Comparison of ENCODE assay signal across 1 cellular context in genomic region chr19:14405758-14406644, GRCh38.
TF ChIP-seq lines count a peak whose summit lies in the region.

No MANE protein-coding gene starts in this region.

TF ChIP-seq in HepG2, 621 proteins besides CTCF, POLR2A, EP300 and RAD21 (continues in another document):
- TF ChIP-seq UBTF (CRISPR knock-in tag; IDR thresholded peaks at IDR 0.05), result peak; percentile 45; the same call in 1 of the 2 replicates
- peak; percentile 40; the same call in 1 of the 2 replicates for TF ChIP-seq SMC3 (IDR thresholded peaks at IDR 0.05; ENCODE audit: low read length)
- peak; percentile 53; the same call in 1 of the 2 replicates for TF ChIP-seq GMEB2 (CRISPR knock-in tag; IDR thresholded peaks at IDR 0.05; ENCODE audit: low read depth)
- TF ChIP-seq XBP1 (CRISPR knock-in tag; IDR thresholded peaks at IDR 0.05), result no peak
- peak in 1 of 2 experiments; percentile 40; a peak in 1 of 4 replicates for TF ChIP-seq KLF16 (CRISPR knock-in tag; IDR thresholded peaks at IDR 0.05)
- TF ChIP-seq CBX1 (IDR thresholded peaks at IDR 0.05; ENCODE audit: low read depth), result peak; percentile 18
- 0 out of 2 replicates have a peak, but pooled peaks have one; percentile 19 for TF ChIP-seq MED1 (CRISPR knock-in tag; IDR thresholded peaks at IDR 0.05)
- no peak for TF ChIP-seq NR2F1 (CRISPR knock-in tag; IDR thresholded peaks at IDR 0.05)
- no peak for TF ChIP-seq ATF5 (CRISPR knock-in tag; IDR thresholded peaks at IDR 0.05; ENCODE audit: low read depth)
- TF ChIP-seq REPIN1 (CRISPR knock-in tag; IDR thresholded peaks at IDR 0.05; ENCODE audit: borderline replicate concordance, low read depth), result peak; percentile 26; the same call in 1 of the 2 replicates
- TF ChIP-seq PAXIP1 (CRISPR knock-in tag; conservative IDR thresholded peaks at IDR 0.05), result peak; percentile 24; the same call in 1 of the 2 replicates
- peak; percentile 71 for TF ChIP-seq TARDBP (CRISPR knock-in tag; IDR thresholded peaks at IDR 0.05)
- TF ChIP-seq ZBTB49 (CRISPR knock-in tag; IDR thresholded peaks at IDR 0.05; ENCODE audit: borderline replicate concordance), result no peak
- peak; percentile 26 for TF ChIP-seq RBM22 (optimal IDR thresholded peaks at IDR 0.05; ENCODE audit: low read length)
- TF ChIP-seq SRSF1 (optimal IDR thresholded peaks at IDR 0.05; ENCODE audit: low read depth, low read length), result peak; percentile 58
- 0 out of 2 replicates have a peak, but pooled peaks have one; percentile 48 for TF ChIP-seq ZNF12 (CRISPR knock-in tag; IDR thresholded peaks at IDR 0.05)
- peak; percentile 67 for TF ChIP-seq ATF7-NPFF (CRISPR knock-in tag; IDR thresholded peaks at IDR 0.05; ENCODE audit: low read depth)
- TF ChIP-seq ERF (CRISPR knock-in tag; IDR thresholded peaks at IDR 0.05), result peak; percentile 74
- peak; percentile 32; the same call in 1 of the 2 replicates for TF ChIP-seq MEIS1 (CRISPR knock-in tag; IDR thresholded peaks at IDR 0.05; ENCODE audit: borderline replicate concordance)
- TF ChIP-seq STAG1 (CRISPR knock-in tag; IDR thresholded peaks at IDR 0.05), result peak; percentile 90
- peak; percentile 27; the same call in 1 of the 2 replicates for TF ChIP-seq DMAP1 (CRISPR knock-in tag; IDR thresholded peaks at IDR 0.05)
- peak; percentile 67 for TF ChIP-seq IRF2 (CRISPR knock-in tag; IDR thresholded peaks at IDR 0.05)
- peak; percentile 87 for TF ChIP-seq SP1 (IDR thresholded peaks at IDR 0.05)
- TF ChIP-seq SP1 (CRISPR knock-in tag; IDR thresholded peaks at IDR 0.05), result peak; percentile 98
- TF ChIP-seq ZNF891 (CRISPR knock-in tag; IDR thresholded peaks at IDR 0.05), result no peak
- TF ChIP-seq SP2 (CRISPR knock-in tag; IDR thresholded peaks at IDR 0.05), result peak; percentile 77
- peak; percentile 55; the same call in 1 of the 2 replicates for TF ChIP-seq ARNTL (CRISPR knock-in tag; IDR thresholded peaks at IDR 0.05)
- no peak for TF ChIP-seq ZNF292 (CRISPR knock-in tag; IDR thresholded peaks at IDR 0.05; ENCODE audit: borderline replicate concordance, low read depth)
- peak; percentile 74 for TF ChIP-seq ELF3 (CRISPR knock-in tag; IDR thresholded peaks at IDR 0.05)
- no peak for TF ChIP-seq DR1 (CRISPR knock-in tag; IDR thresholded peaks at IDR 0.05)
- no peak for TF ChIP-seq ZMYM2 (CRISPR knock-in tag; IDR thresholded peaks at IDR 0.05)
- TF ChIP-seq ZFY (CRISPR knock-in tag; IDR thresholded peaks at IDR 0.05), result peak; percentile 44; the same call in 1 of the 2 replicates
- no peak for TF ChIP-seq ZNF44 (CRISPR knock-in tag; IDR thresholded peaks at IDR 0.05)
- TF ChIP-seq ZNF414 (CRISPR knock-in tag; IDR thresholded peaks at IDR 0.05), result peak; percentile 50; the same call in 1 of the 2 replicates
- TF ChIP-seq ZNF350 (CRISPR knock-in tag; IDR thresholded peaks at IDR 0.05; ENCODE audit: borderline replicate concordance, low read depth), result 0 out of 2 replicates have a peak, but pooled peaks have one; percentile 54
- peak; percentile 80; the same call in 1 of the 2 replicates for TF ChIP-seq TOPORS (CRISPR knock-in tag; IDR thresholded peaks at IDR 0.05)
- no peak for TF ChIP-seq SOX13 (IDR thresholded peaks at IDR 0.05)
- TF ChIP-seq SOX13 (CRISPR knock-in tag; conservative IDR thresholded peaks at IDR 0.05 in 1 of 2, IDR thresholded peaks at IDR 0.05 in 1 of 2), result 0 out of 4 replicates have a peak, but pooled peaks of 1 of the 2 experiments have one; percentile 32
- TF ChIP-seq ZNF580 (CRISPR knock-in tag; IDR thresholded peaks at IDR 0.05; ENCODE audit: borderline replicate concordance, low read depth), result peak; percentile 77; the same call in 1 of the 2 replicates
- TF ChIP-seq SP4 (CRISPR knock-in tag; IDR thresholded peaks at IDR 0.05), result peak; percentile 98
- no peak for TF ChIP-seq GTF2F1 (IDR thresholded peaks at IDR 0.05; ENCODE audit: low read length)
- TF ChIP-seq EED (CRISPR knock-in tag; IDR thresholded peaks at IDR 0.05), result peak; percentile 73
- TF ChIP-seq ZNF280D (CRISPR knock-in tag; IDR thresholded peaks at IDR 0.05), result peak; percentile 42; the same call in 1 of the 2 replicates
- TF ChIP-seq NR2C2 (CRISPR knock-in tag; IDR thresholded peaks at IDR 0.05; ENCODE audit: borderline replicate concordance), result peak; percentile 6; the same call in 1 of the 2 replicates
- TF ChIP-seq MTF2 (CRISPR knock-in tag; IDR thresholded peaks at IDR 0.05; ENCODE audit: borderline replicate concordance), result peak; percentile 61; the same call in 1 of the 2 replicates
- TF ChIP-seq ARNT2 (CRISPR knock-in tag; IDR thresholded peaks at IDR 0.05; ENCODE audit: low read depth), result peak; percentile 46; the same call in 1 of the 2 replicates
- TF ChIP-seq MYC (CRISPR knock-in tag; IDR thresholded peaks at IDR 0.05; ENCODE audit: borderline replicate concordance), result peak; percentile 45; the same call in 1 of the 2 replicates
- TF ChIP-seq KDM5B (CRISPR knock-in tag; IDR thresholded peaks at IDR 0.05; ENCODE audit: borderline replicate concordance), result peak; percentile 81; the same call in 1 of the 2 replicates
- no peak for TF ChIP-seq ZFP36L2 (CRISPR knock-in tag; IDR thresholded peaks at IDR 0.05)
- peak; percentile 49 for TF ChIP-seq RBM39 (IDR thresholded peaks at IDR 0.05; ENCODE audit: low read depth, low read length, poor library complexity, severe bottlenecking)
- TF ChIP-seq SRY (CRISPR knock-in tag; IDR thresholded peaks at IDR 0.05), result peak; percentile 50; the same call in 1 of the 2 replicates
- TF ChIP-seq NRL (CRISPR knock-in tag; IDR thresholded peaks at IDR 0.05; ENCODE audit: borderline replicate concordance), result peak; percentile 27; the same call in 1 of the 2 replicates
- TF ChIP-seq ZNF501 (CRISPR knock-in tag; IDR thresholded peaks at IDR 0.05), result peak; percentile 48; the same call in 1 of the 2 replicates
- TF ChIP-seq SPEN (CRISPR knock-in tag; IDR thresholded peaks at IDR 0.05; ENCODE audit: low read depth), result peak; percentile 52; the same call in 1 of the 2 replicates
- TF ChIP-seq FOXA3 (CRISPR knock-in tag; IDR thresholded peaks at IDR 0.05), result peak; percentile 26; the same call in 1 of the 2 replicates
- no peak for TF ChIP-seq KLF9 (CRISPR knock-in tag; IDR thresholded peaks at IDR 0.05; ENCODE audit: low read depth)
- TF ChIP-seq ZNF747 (CRISPR knock-in tag; IDR thresholded peaks at IDR 0.05; ENCODE audit: borderline replicate concordance), result no peak; the same call in 1 of the 2 replicates
- 0 out of 2 replicates have a peak, but pooled peaks have one; percentile 36 for TF ChIP-seq ZSCAN31 (CRISPR knock-in tag; IDR thresholded peaks at IDR 0.05; ENCODE audit: low read depth)
- TF ChIP-seq RFX5 (IDR thresholded peaks at IDR 0.05; ENCODE audit: low read depth, low read length), result no peak
